14 cellular contexts compared by ENCODE assay signal in genomic region chr16:56277040-56277439, GRCh38.
A peak's percentile ranks its signal among the peaks of the same experiment; 100 is the strongest.
DNase-seq lines count a peak whose midpoint lies in the region; ATAC-seq and TF ChIP-seq lines count a peak whose summit lies in the region.
"Had no signal": no experiment of that assay in that cellular context is flagged by ENCODE, and none has a peak within 500 bp of the region (broad histone marks: within the 10 kb centered on the region; RNA-seq: fewer than 3 reads in every experiment).

No MANE protein-coding gene starts in this region.

- no peaks in the 10 kb centered on the region for H3K79me2 ChIP-seq in neural progenitor cell (ENCODE audit: low read depth)

- no peak overlapping the region for H3K9ac ChIP-seq in neural progenitor cell

- H3K36me3 ChIP-seq in MG63 (no peaks in the 10 kb centered on the region), neural progenitor cell (no peaks in the 10 kb centered on the region)

- H3K27me3 ChIP-seq in MG63 (peaks cover 5% of the 10 kb centered on the region; the same call in 1 of the 2 replicates), neural progenitor cell (no peaks in the 10 kb centered on the region)

- H3K9me3 ChIP-seq in MG63: no peaks in the 10 kb centered on the region
- H3K9me3 ChIP-seq in neural progenitor cell (ENCODE audit: low read depth): peaks cover 4% of the 10 kb centered on the region

- H3K9me3 Mint-ChIP-seq in chondrocyte (ENCODE audit: low read depth) (peaks cover 15% of the 10 kb centered on the region), neural progenitor cell (peaks cover 16% of the 10 kb centered on the region)
- H3K9me3 Mint-ChIP-seq: immature natural killer cell had no signal

- peak overlapping the region; percentile 12 for H3K4me2 ChIP-seq in neural progenitor cell

- no peak overlapping the region for H3K27ac ChIP-seq in neural progenitor cell
- H3K27ac ChIP-seq: epithelial cell of prostate had no signal

- H3K4me3 Mint-ChIP-seq in chondrocyte (ENCODE audit: unreplicated experiment) (no peak overlapping the region), neural progenitor cell (peak overlapping the region; percentile 34)

- no peak for ATAC-seq in HG03432 (IDR thresholded peaks at IDR 0.05; ENCODE audit: unreplicated experiment)

- peaks cover 33% of the 10 kb centered on the region for H3K4me1 ChIP-seq in neural progenitor cell

- TF ChIP-seq CTCF in chondrocyte (IDR thresholded peaks at IDR 0.05): peak; percentile 53
- TF ChIP-seq CTCF in neural progenitor cell (IDR thresholded peaks at IDR 0.05): peak; percentile 63

- H3K4me3 ChIP-seq in MG63 (no peak overlapping the region), neural progenitor cell (no peak overlapping the region)

- no peaks in the 10 kb centered on the region for H4K20me1 ChIP-seq in neural progenitor cell (ENCODE audit: low read depth)

- H3K27ac Mint-ChIP-seq in chondrocyte (ENCODE audit: unreplicated experiment): no peak overlapping the region
- H3K27ac Mint-ChIP-seq in neural progenitor cell: peak overlapping the region; percentile 36

- peaks cover under 1% of the 10 kb centered on the region for H3K4me1 Mint-ChIP-seq in chondrocyte (ENCODE audit: low read depth)
- peaks cover 49% of the 10 kb centered on the region for H3K4me1 Mint-ChIP-seq in neural progenitor cell

- H3K27me3 Mint-ChIP-seq in chondrocyte (ENCODE audit: low read depth) (no peaks in the 10 kb centered on the region), neural progenitor cell (ENCODE audit: insufficient read depth, low read depth) (peaks cover 19% of the 10 kb centered on the region)

- H3K36me3 Mint-ChIP-seq in chondrocyte (ENCODE audit: low read depth) (no peaks in the 10 kb centered on the region), neural progenitor cell (peaks cover 11% of the 10 kb centered on the region)

- peaks cover 21% of the 10 kb centered on the region for H3F3A ChIP-seq in neural progenitor cell (ENCODE audit: low read depth)

- DNase-seq in ELF-1 (ENCODE audit: low read depth, low spot score) (peak; percentile 67), MG63 (peak; percentile 54), chondrocyte (ENCODE audit: low spot score) (no peak), neural progenitor cell (ENCODE audit: low spot score) (peak; percentile 70)
- no peak for DNase-seq in stimulated activated CD4-positive, alpha-beta T cell treated with anti-CD3 and anti-CD28 coated beads, Interleukin-12 subunit alpha, Interleukin-12 subunit beta, amount 100 ng/mL, for 4 hours
- DNase-seq in activated CD4-positive, alpha-beta T cell treated with anti-CD3 and anti-CD28 coated beads for 48 hours: no peak
- DNase-seq: activated CD4-positive, alpha-beta T cell treated with anti-CD3 and anti-CD28 coated beads for 4 hours; activated naive CD4-positive, alpha-beta T cell treated with Interleukin-2 at 50 U/mL for 16 hours; GDM1; immature natural killer cell; occipital lobe; SHP77 had no signal

- no peak overlapping the region for H2AFZ ChIP-seq in neural progenitor cell (replicated peaks)

Comparison
In these comparisons a context has a peak if more than half of its experiments do, and no peak if none do; other contexts are left out.
1. DNase-seq: peak in ELF-1 (single experiment), MG63 (single experiment) and neural progenitor cell (single experiment); none in chondrocyte (single experiment), stimulated activated CD4-positive, alpha-beta T cell treated with anti-CD3 and anti-CD28 coated beads, Interleukin-12 subunit alpha, Interleukin-12 subunit beta, amount 100 ng/mL, for 4 hours (single experiment) and activated CD4-positive, alpha-beta T cell treated with anti-CD3 and anti-CD28 coated beads for 48 hours (single experiment).